Comparison of ENCODE assay signal across 12 cellular contexts in genomic region chr2:235087812-235088607, GRCh38.
DNase-seq lines count a peak whose midpoint lies in the region; ATAC-seq, FAIRE-seq and TF ChIP-seq lines count a peak whose summit lies in the region.
"Had no signal": no experiment of that assay in that cellular context is flagged by ENCODE, and none has a peak within 500 bp of the region (broad histone marks: within the 10 kb centered on the region; RNA-seq: fewer than 3 reads in every experiment).

No MANE protein-coding gene starts in this region.

- no peak for TF ChIP-seq RAD21 in K562 (CRISPR knock-in tag; conservative IDR thresholded peaks at IDR 0.05 in 1 of 2, IDR thresholded peaks at IDR 0.05 in 1 of 2)

- no peaks in the 10 kb centered on the region for H3K4me1 ChIP-seq in K562 (replicated peaks in 1 of 2; ENCODE audit: control insufficient read depth in 2 of 2, insufficient read depth in 2 of 2, low read length in 2 of 2)
- H3K4me1 ChIP-seq in left ventricle myocardium inferior = peaks cover 18% of the 10 kb centered on the region
- H3K4me1 ChIP-seq in rectal smooth muscle tissue (ENCODE audit: control insufficient read depth, insufficient read depth, low read length) = no peaks in the 10 kb centered on the region

- TF ChIP-seq CTCF in K562 (IDR thresholded peaks at IDR 0.05 in 2 of 3, conservative IDR thresholded peaks at IDR 0.05 in 1 of 3; ENCODE audit: insufficient read depth in 2 of 3, low read depth in 1 of 3, low read length in 3 of 3) = no peak
- peak; percentile 36 for TF ChIP-seq CTCF in left ventricle myocardium inferior (IDR thresholded peaks at IDR 0.05; ENCODE audit: borderline replicate concordance)

- no peaks in the 10 kb centered on the region for H3K79me2 ChIP-seq in K562 (ENCODE audit: control insufficient read depth, insufficient read depth, low read length)

- DNase-seq in HT-29 (ENCODE audit: low spot score) (peak; percentile 9), K562 (ENCODE audit: extremely low read depth in 1 of 4, low spot score in 3 of 4) (no peak), left ventricle myocardium inferior (peak; percentile 61), putamen (ENCODE audit: low spot score) (no peak), NCI-H128 (lab: John Stamatoyannopoulos, UW; ENCODE audit: unreplicated experiment) (no peak)
- DNase-seq: activated effector memory CD4-positive, alpha-beta T cell treated with Interleukin-2 at 50 U/mL for 16 hours; effector memory CD4-positive, alpha-beta T cell; stimulated activated naive CD8-positive, alpha-beta T cell treated with anti-CD3 and anti-CD28 coated beads, Interleukin-15, amount 100 ng/mL, for 72 hours; WERI-Rb-1 had no signal

- no peak for TF ChIP-seq EP300 in K562 (IDR thresholded peaks at IDR 0.05; ENCODE audit: low read length)

- no peak overlapping the region for H3K4me2 ChIP-seq in K562 (ENCODE audit: insufficient read depth, low read length)

- POLR2A ChIA-PET in K562 (lab: Yijun Ruan, JAX) = interaction anchor here (0.6 kb wide), 1 partner anchor 1023 kb away, joined by 3 read pairs; no protein-coding TSS in a partner anchor

- in situ Hi-C loops in K562 (cut with MboI) = no loop called here

- TF ChIP-seq POLR2A in K562 (conservative IDR thresholded peaks at IDR 0.05) = no peak

- H3K9ac ChIP-seq in K562 (ENCODE audit: insufficient read depth in 1 of 2, low read depth in 2 of 2, low read length in 2 of 2) (no peak overlapping the region), rectal smooth muscle tissue (ENCODE audit: low read length) (no peak overlapping the region)

- no peak for FAIRE-seq in K562 (lab: Jason Lieb, UNC)

- no peaks in the 10 kb centered on the region for H3K9me1 ChIP-seq in K562 (ENCODE audit: control insufficient read depth, insufficient read depth, low read length)

- H3K9me3 ChIP-seq in K562 (replicated peaks; ENCODE audit: control insufficient read depth, insufficient read depth, low read depth, low read length) (no peaks in the 10 kb centered on the region), left ventricle myocardium inferior (replicated peaks) (peaks cover 5% of the 10 kb centered on the region)

- CTCF ChIA-PET in K562 (lab: Yijun Ruan, JAX; ENCODE audit: low intra/inter-chr PET ratio) = no interaction called here

- intact Hi-C loops in K562 (cut with micrococcal nuclease) = no loop called here
- intact Hi-C loops in left ventricle myocardium inferior (cut with micrococcal nuclease) = no loop called here

- H3K36me3 ChIP-seq in K562 (ENCODE audit: control insufficient read depth, insufficient read depth, low read length) = no peaks in the 10 kb centered on the region
- H3K36me3 ChIP-seq in left ventricle myocardium inferior = no peaks in the 10 kb centered on the region
- no peaks in the 10 kb centered on the region for H3K36me3 ChIP-seq in rectal smooth muscle tissue (ENCODE audit: control insufficient read depth, insufficient read depth, low read length)
- H3K36me3 ChIP-seq: WERI-Rb-1 had no signal

- H3K4me3 ChIP-seq in K562 (no peak overlapping the region), left ventricle myocardium inferior (peak overlapping the region; percentile 44), rectal smooth muscle tissue (ENCODE audit: low read length) (peak overlapping the region; percentile 34)

- H3K27ac ChIP-seq in K562 (ENCODE audit: extremely low read depth, low read depth, low read length) = no peak overlapping the region
- H3K27ac ChIP-seq in left ventricle myocardium inferior (replicated peaks) = peak overlapping the region; percentile 52
- peak overlapping the region; percentile 50 for H3K27ac ChIP-seq in rectal smooth muscle tissue (ENCODE audit: low read depth, low read length)
- H3K27ac ChIP-seq: WERI-Rb-1 had no signal

- peaks cover 0 to 17% of the 10 kb centered on the region in 2 experiments; a peak in 1 of 5 replicates for H3K27me3 ChIP-seq in K562 (ENCODE audit: control insufficient read depth in 2 of 2, insufficient read depth in 2 of 2, low read length in 2 of 2)
- no peaks in the 10 kb centered on the region for H3K27me3 ChIP-seq in left ventricle myocardium inferior (ENCODE audit: low read depth)
- H3K27me3 ChIP-seq in rectal smooth muscle tissue (ENCODE audit: control insufficient read depth, insufficient read depth, low read length) = no peaks in the 10 kb centered on the region

- no peak overlapping the region for H2AFZ ChIP-seq in K562 (ENCODE audit: low read depth, low read length)

- under 1% methylated on average over 19 of the region's 23 CpGs for WGBS in K562 (ENCODE audit: insufficient coverage, low coverage, missing lambda C conversion rate)

- ATAC-seq in K562 (no peak), GM19328 (IDR thresholded peaks at IDR 0.05; ENCODE audit: unreplicated experiment) (no peak), HG03378 (IDR thresholded peaks at IDR 0.05; ENCODE audit: unreplicated experiment) (no peak)
- ATAC-seq: stimulated activated naive CD8-positive, alpha-beta T cell treated with anti-CD3 and anti-CD28 coated beads, Interleukin-15, amount 100 ng/mL, for 72 hours had no signal

- BruUV-seq in K562 (replicated peaks; lab: Mats Ljungman, UMichigan) = no TSS peak

- no peaks in the 10 kb centered on the region for H4K20me1 ChIP-seq in K562 (replicated peaks; ENCODE audit: control insufficient read depth, insufficient read depth, low read length)

TF ChIP-seq in K562, 482 proteins besides CTCF, POLR2A, EP300 and RAD21:
- TF ChIP-seq KHSRP (IDR thresholded peaks at IDR 0.05) (no peak), NFATC3 (IDR thresholded peaks at IDR 0.05) (no peak), NCOA1 (IDR thresholded peaks at IDR 0.05; ENCODE audit: low read depth) (no peak), ZNF263 (CRISPR knock-in tag; IDR thresholded peaks at IDR 0.05; ENCODE audit: borderline replicate concordance) (0 out of 2 replicates have a peak, but pooled peaks have one; percentile 23)

Comparison
In these comparisons a context has a peak if more than half of its experiments do, and no peak if none do; other contexts are left out.
1. DNase-seq: peak in HT-29 (single experiment) and left ventricle myocardium inferior (single experiment); none in K562 (0 of 4), putamen (single experiment) and NCI-H128 (single experiment).